Comparison of ENCODE assay signal across 8 cellular contexts in genomic region chr11:118012083-118012669, GRCh38. TPM values are rescaled to one million over a fixed set of nuclear protein-coding genes. Genes with fewer than 3 reads are reported as not detected.
DNase-seq lines count a peak whose midpoint lies in the region; ATAC-seq, FAIRE-seq and TF ChIP-seq lines count a peak whose summit lies in the region.

No MANE protein-coding gene starts in this region.

- SMC1A ChIA-PET in GM12878 (lab: Charles Lee; ENCODE audit: uncharacterized antibody, unreplicated experiment), result interaction anchor here (1.0 to 19.0 kb wide), 9 partner anchors 9 to 194 kb away, joined by 3 to 280 read pairs (median 10); partner anchors contain the start of gene IL10RA

- H3K9me2 ChIP-seq in DOHH2 (replicated peaks; ENCODE audit: control insufficient read depth, low read length), result no peaks in the 10 kb centered on the region

- no peak for TF ChIP-seq EP300 in GM12878 (IDR thresholded peaks at IDR 0.05; ENCODE audit: borderline replicate concordance in 1 of 2, control insufficient read depth in 1 of 2, low read depth in 2 of 2, low read length in 2 of 2)

- H3K9ac ChIP-seq in GM12878 (ENCODE audit: control insufficient read depth, insufficient read depth, low read length) (peak overlapping the region; percentile 5; the same call in 1 of the 2 replicates), mucosa of rectum (ENCODE audit: low read depth in 1 of 2, low read length in 2 of 2) (no peak overlapping the region)

- H3K4me1 ChIP-seq in DOHH2 (ENCODE audit: control insufficient read depth, low read length) (peaks cover 72% of the 10 kb centered on the region), GM12878 (ENCODE audit: control insufficient read depth, insufficient read depth, low read length) (peaks cover 73% of the 10 kb centered on the region), mucosa of rectum (ENCODE audit: control insufficient read depth in 2 of 2, insufficient read depth in 2 of 2, low read length in 2 of 2) (peaks cover 7 to 17% of the 10 kb centered on the region in 2 donors)

- H2AFZ ChIP-seq in GM12878 (ENCODE audit: control insufficient read depth, low read depth, low read length), result peak overlapping the region; percentile 49

- no peak for TF ChIP-seq CTCF in DOHH2 (IDR thresholded peaks at IDR 0.05; ENCODE audit: low read depth, low read length, poor library complexity, severe bottlenecking)
- no peak for TF ChIP-seq CTCF in GM12878 (IDR thresholded peaks at IDR 0.05 in 2 of 3, conservative IDR thresholded peaks at IDR 0.05 in 1 of 3; ENCODE audit: control insufficient read depth in 2 of 3, extremely low read depth in 1 of 3, insufficient read depth in 1 of 3, low read depth in 3 of 3, low read length in 3 of 3)
- no peak for TF ChIP-seq CTCF in D721Med (IDR thresholded peaks at IDR 0.05; ENCODE audit: insufficient read depth, missing control alignments)

- H3K27ac ChIP-seq in DOHH2 (ENCODE audit: low read depth, low read length), result peak overlapping the region; percentile 99
- peak overlapping the region; percentile 78 for H3K27ac ChIP-seq in GM12878 (ENCODE audit: control insufficient read depth, insufficient read depth)
- peak overlapping the region; percentile 44 to 89 for H3K27ac ChIP-seq in mucosa of rectum (ENCODE audit: low read depth in 2 of 2, low read length in 2 of 2)

- H3K9me3 ChIP-seq in DOHH2 (ENCODE audit: control insufficient read depth, insufficient read depth, low read length) (peaks cover 4% of the 10 kb centered on the region; the same call in 1 of the 2 replicates), GM12878 (replicated peaks; ENCODE audit: control insufficient read depth, insufficient read depth, low read length) (peaks cover 2% of the 10 kb centered on the region; the same call in 1 of the 3 replicates), mucosa of rectum (ENCODE audit: control insufficient read depth in 2 of 2, low read length in 2 of 2) (no peaks in the 10 kb centered on the region)

- TF ChIP-seq POLR2A in GM12878 (IDR thresholded peaks at IDR 0.05; ENCODE audit: low read depth, low read length), result no peak

- ATAC-seq in GM12878 (peak; percentile 52), GM18873 (IDR thresholded peaks at IDR 0.05; ENCODE audit: low FRiP score, unreplicated experiment) (no peak), HG03460 (IDR thresholded peaks at IDR 0.05; ENCODE audit: unreplicated experiment) (no peak)

- 0 out of 2 replicates have a peak, but pooled peaks cover 2% of the 10 kb centered on the region for H3K36me3 ChIP-seq in DOHH2 (ENCODE audit: control insufficient read depth, low read length)
- H3K36me3 ChIP-seq in GM12878 (ENCODE audit: control insufficient read depth in 2 of 2, insufficient read depth in 2 of 2, low read length in 1 of 2), result no peaks in the 10 kb centered on the region
- H3K36me3 ChIP-seq in mucosa of rectum (ENCODE audit: control insufficient read depth in 2 of 2, insufficient read depth in 2 of 2, low read length in 2 of 2), result no peaks in the 10 kb centered on the region

- intact Hi-C loops in GM12878 (cut with micrococcal nuclease; ENCODE audit: unreplicated experiment), result loop anchor here (5.0 kb wide), 1 partner anchor 35 kb away; no protein-coding TSS in a partner anchor

- H3K79me2 ChIP-seq in DOHH2 (ENCODE audit: control insufficient read depth, low read length), result no peaks in the 10 kb centered on the region
- H3K79me2 ChIP-seq in GM12878 (ENCODE audit: control insufficient read depth, insufficient read depth, low read length), result no peaks in the 10 kb centered on the region

- H3K4me3 ChIP-seq in DOHH2 (ENCODE audit: low read length) (peak overlapping the region; percentile 48), GM12878 (no peak overlapping the region), mucosa of rectum (ENCODE audit: low read length in 2 of 2) (no peak overlapping the region)

- TF ChIP-seq RAD21 in GM12878 (IDR thresholded peaks at IDR 0.05; ENCODE audit: insufficient read depth, low read depth, low read length), result no peak

- in situ Hi-C loops in GM12878 (cut with MboI), result no loop called here

- H3F3A ChIP-seq in DOHH2 (ENCODE audit: control insufficient read depth, insufficient read depth), result peaks cover 42% of the 10 kb centered on the region

- DNase-seq in NAMALWA (ENCODE audit: low spot score), result peak; percentile 66
- no peak for DNase-seq in GM12878 (ENCODE audit: low read depth, low spot score)
- DNase-seq in D721Med (ENCODE audit: insufficient read length, low spot score), result no peak
- no peak for DNase-seq in stimulated activated CD4-positive, alpha-beta T cell treated with anti-CD3 and anti-CD28 coated beads, Interleukin-12 subunit alpha, Interleukin-12 subunit beta, amount 100 ng/mL, for 4 hours

- 24% methylated on average over 7 of the region's 7 CpGs for whole genome bisulfite sequencing in GM12878 (ENCODE audit: insufficient coverage, insufficient replicate concordance, low lambda C conversion rate, missing lambda C conversion rate)

- no TSS peak for BruUV-seq in GM12878 (replicated peaks; lab: Mats Ljungman, UMichigan)

- no peaks in the 10 kb centered on the region for H3K27me3 ChIP-seq in DOHH2 (ENCODE audit: control insufficient read depth, low read length)
- no peaks in the 10 kb centered on the region for H3K27me3 ChIP-seq in GM12878 (replicated peaks in 1 of 2; ENCODE audit: control insufficient read depth in 2 of 2, insufficient read depth in 2 of 2, low read length in 1 of 2)
- H3K27me3 ChIP-seq in mucosa of rectum (ENCODE audit: control insufficient read depth in 2 of 2, insufficient read depth in 2 of 2, low read length in 2 of 2), result no peaks in the 10 kb centered on the region

- RAD21 ChIA-PET in GM12878 (lab: Charles Lee; ENCODE audit: unreplicated experiment), result interaction anchor here (0.7 to 4.0 kb wide), 12 partner anchors 10 to 201 kb away, joined by 3 to 34 read pairs (median 6); partner anchors contain the start of gene IL10RA

- CTCF ChIA-PET in GM12878 (lab: Yijun Ruan, JAX), result interaction anchor here (0.6 to 2.7 kb wide), 9 partner anchors 9 to 168 kb away, joined by 3 to 17 read pairs (median 4); no protein-coding TSS in a partner anchor

- FAIRE-seq in GM12878 (lab: Jason Lieb, UNC) (no peak), D721Med (lab: Jason Lieb, UNC) (no peak)

- POLR2A ChIA-PET in GM12878 (lab: Charles Lee), result interaction anchor here (1.4 to 2.3 kb wide), 3 partner anchors 9 to 32 kb away, joined by 3 to 14 read pairs (median 8); partner anchors contain the start of gene IL10RA

- H3K4me2 ChIP-seq in DOHH2 (ENCODE audit: low read length) (peak overlapping the region; percentile 73), GM12878 (ENCODE audit: control insufficient read depth, insufficient read depth) (peak overlapping the region; percentile 92)

- H4K20me1 ChIP-seq in DOHH2 (ENCODE audit: control insufficient read depth, insufficient read depth, low read depth, low read length) (no peaks in the 10 kb centered on the region), GM12878 (ENCODE audit: control insufficient read depth, insufficient read depth) (no peaks in the 10 kb centered on the region)

TF ChIP-seq in GM12878, 131 proteins besides CTCF, POLR2A, EP300 and RAD21 (continues in another document):
- TF ChIP-seq IKZF2 (IDR thresholded peaks at IDR 0.05), result peak; percentile 53; a peak in 3 of 4 replicates
- TF ChIP-seq BHLHE40 (IDR thresholded peaks at IDR 0.05; ENCODE audit: borderline replicate concordance in 1 of 2, low read depth in 2 of 2, low read length in 1 of 2), result 0 out of 4 replicates have a peak, but pooled peaks of 1 of the 2 experiments have one; percentile 17
- TF ChIP-seq ESRRA (IDR thresholded peaks at IDR 0.05; ENCODE audit: low read length), result no peak
- TF ChIP-seq JUND (IDR thresholded peaks at IDR 0.05; ENCODE audit: low read depth, low read length), result 0 out of 2 replicates have a peak, but pooled peaks have one; percentile 25
- TF ChIP-seq SMC3 (IDR thresholded peaks at IDR 0.05; ENCODE audit: borderline replicate concordance, low read length), result 0 out of 2 replicates have a peak, but pooled peaks have one; percentile 3

RNA-seq across cellular contexts. Expression of gene IL10RA, which starts 26.0 kb away (rescaled TPM):
- total RNA-seq in GM12878 (2013; cell fraction: nucleolus; rRNA removed), result 57.8 and 59.8 TPM in 2 replicates
- total RNA-seq in GM12878 (2014; rRNA removed) (12.0 and 12.5 TPM in 2 replicates), GM12878 (2014; rRNA removed; fragmentation: Illumina TruSeq; extraction: Trizol) (6.5 and 8.8 TPM in 2 replicates), GM12878 (2021) (10.8 and 11.8 TPM in 2 replicates)
- polyA plus RNA-seq in GM12878 (2011; ENCODE audit: low read depth), result 22.6 TPM
- polyA plus RNA-seq in GM12878 (2011; rRNA removed) (29.5 and 45.9 TPM in 2 replicates), GM12878 (2014; fragmentation: Illumina TruSeq; extraction: Trizol) (5.9 and 13.7 TPM in 2 replicates), GM12878 (2014; fragmentation: Nextera tagmentation; extraction: Ambion mirVana) (1 to 10 TPM in 1 of 2 experiments, under 1 TPM in 1; 0.77 to 1.4 TPM), GM12878 (2014; rRNA removed) (11.0 and 18.7 TPM in 2 replicates), GM12878 (2016; fragmentation: Nextera tagmentation; extraction: Ambion mirVana) (1 to 10 TPM; 7.4 to 8.5 TPM)
- polyA plus RNA-seq in GM12878 (2011; cell fraction: cytosol; rRNA removed), result 38.2 and 61.8 TPM in 2 replicates
- 57.3 and 71.0 TPM in 2 replicates for polyA plus RNA-seq in GM12878 (2011; cell fraction: nucleus; rRNA removed)
- polyA plus RNA-seq in GM12878 (2012), result 13.8 and 14.8 TPM in 2 replicates
- 76.7 and 94.2 TPM in 2 replicates for polyA minus RNA-seq in GM12878 (2011; rRNA and poly(A)+ RNA removed)
- polyA minus RNA-seq in GM12878 (2011; cell fraction: cytosol; rRNA and poly(A)+ RNA removed), result 17.8 and 20.6 TPM in 2 replicates
- 57.1 and 67.5 TPM in 2 replicates for polyA minus RNA-seq in GM12878 (2011; cell fraction: nucleus; rRNA and poly(A)+ RNA removed)
